Comparison of ENCODE assay signal across 1 cellular context in the genomic region with DNA sequence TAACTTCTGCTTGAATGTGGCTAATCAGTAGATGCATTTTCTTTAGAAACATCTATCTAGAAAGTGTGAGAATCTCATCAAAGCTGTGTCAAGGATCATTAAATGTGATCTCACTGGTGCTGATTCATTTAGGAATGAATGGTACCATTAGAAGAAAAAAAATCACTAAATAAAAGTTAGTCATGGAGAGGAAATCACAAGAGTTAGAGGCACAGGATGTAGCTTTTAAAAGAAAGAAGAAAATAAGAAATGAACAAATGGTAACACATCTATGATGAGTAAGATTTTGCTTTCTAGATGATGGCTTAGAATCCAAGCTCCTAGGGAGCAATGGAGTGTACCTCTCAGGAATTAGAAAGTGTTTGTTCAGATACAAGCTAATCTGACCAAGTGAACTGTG.
TF ChIP-seq lines count a peak whose summit lies in the region.

No MANE protein-coding gene starts in this region.

TF ChIP-seq in HepG2, 621 proteins besides CTCF, POLR2A, EP300 and RAD21:
- peak; percentile 60 for TF ChIP-seq HNF4A (CRISPR knock-in tag; IDR thresholded peaks at IDR 0.05)
- TF ChIP-seq KLF13 (CRISPR knock-in tag; IDR thresholded peaks at IDR 0.05) = no peak
